ENCODE assay signal across 22 cellular contexts in the genomic region with DNA sequence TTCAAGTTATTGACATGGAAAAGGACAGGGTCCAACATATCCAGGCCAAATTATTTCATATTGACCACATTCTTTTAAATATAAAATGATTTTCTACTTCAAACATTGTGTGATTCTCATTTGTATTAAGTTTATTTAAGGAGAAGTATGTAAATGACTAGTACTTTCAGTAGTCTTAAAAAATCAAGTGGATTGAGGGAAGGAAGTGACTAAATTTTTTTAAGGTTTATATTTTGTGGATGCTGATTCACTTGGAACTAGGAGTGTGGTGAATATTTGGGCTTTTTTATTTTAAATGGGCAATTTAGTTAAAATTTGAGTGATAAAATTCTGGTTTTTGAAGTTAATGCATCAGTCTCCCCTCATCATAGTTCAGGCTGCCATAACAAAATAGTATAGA. TPM values are rescaled to one million over a fixed set of nuclear protein-coding genes. Genes with fewer than 3 reads are reported as not detected.
A peak's percentile ranks its signal among the peaks of the same experiment; 100 is the strongest.
DNase-seq lines count a peak whose midpoint lies in the region; ATAC-seq lines count a peak whose summit lies in the region.
"Had no signal": no experiment of that assay in that cellular context is flagged by ENCODE, and none has a peak within 500 bp of the region (broad histone marks: within the 10 kb centered on the region; RNA-seq: fewer than 3 reads in every experiment).

No MANE protein-coding gene starts in this region.

- ATAC-seq in central memory CD8-positive, alpha-beta T cell (replicated peaks; ENCODE audit: extremely low read depth, poor library complexity, severe bottlenecking), result no peak
- ATAC-seq in HG02981 (IDR thresholded peaks at IDR 0.05; ENCODE audit: unreplicated experiment) (no peak), GM21381 (IDR thresholded peaks at IDR 0.05; ENCODE audit: unreplicated experiment) (no peak), GM21423 (IDR thresholded peaks at IDR 0.05; ENCODE audit: unreplicated experiment) (no peak)
- ATAC-seq: left cardiac atrium had no signal

- no peak overlapping the region for H3K9ac ChIP-seq in trophoblast cell (ENCODE audit: low read length)

- H3K4me3 ChIP-seq in trophoblast cell (ENCODE audit: low read depth, low read length), result no peak overlapping the region
- H3K4me3 ChIP-seq: BLaER1 treated with 17β-estradiol and CSF1 and Interleukin-3, amounts not matched to agents 10 nM and 100 nM; esophagus squamous epithelium; prostate gland had no signal

- no peak overlapping the region for H2BK5ac ChIP-seq in trophoblast cell (ENCODE audit: low read depth, low read length, poor library complexity)

- H3K9me3 ChIP-seq in trophoblast cell (ENCODE audit: insufficient read depth, low read depth, low read length), result no peaks in the 10 kb centered on the region
- H3K9me3 ChIP-seq: esophagus squamous epithelium, prostate gland had no signal

- no peak overlapping the region for H3K4me3 Mint-ChIP-seq in activated CD4-positive, alpha-beta memory T cell treated with anti-CD3 and anti-CD28 coated beads for 36 hours
- H3K4me3 Mint-ChIP-seq in activated CD4-positive, alpha-beta memory T cell treated with anti-CD3 and anti-CD28 coated beads, Interleukin-2, amount 10 ng/mL, durations not matched to agents 7 days and 5 days, result no peak overlapping the region
- peak overlapping the region in 3 of 4 donors; percentile 4 to 71 (median 18) for H3K4me3 Mint-ChIP-seq in IgD-negative memory B cell
- peak overlapping the region; percentile 45 for H3K4me3 Mint-ChIP-seq in central memory CD8-positive, alpha-beta T cell
- H3K4me3 Mint-ChIP-seq: neural crest cell; T-helper 1 cell treated with Interleukin-12 subunit alpha and Interleukin-12 subunit beta and Interleukin-4 antibody, amounts not matched to agents 30 μg/mL and 1 μg/mL, for 36 hours had no signal

- no peak overlapping the region for H2AFZ ChIP-seq in trophoblast cell (ENCODE audit: insufficient read depth, low read length, poor library complexity)

- no peak overlapping the region for H3K23ac ChIP-seq in trophoblast cell (ENCODE audit: low read length)

- peak overlapping the region; percentile 42 for H3K27ac Mint-ChIP-seq in activated CD4-positive, alpha-beta memory T cell treated with anti-CD3 and anti-CD28 coated beads for 36 hours
- H3K27ac Mint-ChIP-seq in activated CD4-positive, alpha-beta memory T cell treated with anti-CD3 and anti-CD28 coated beads, Interleukin-2, amount 10 ng/mL, durations not matched to agents 7 days and 5 days, result no peak overlapping the region
- H3K27ac Mint-ChIP-seq in IgD-negative memory B cell, result peak overlapping the region in 1 of 3 donors; percentile 73
- H3K27ac Mint-ChIP-seq in central memory CD8-positive, alpha-beta T cell (ENCODE audit: low read depth), result peak overlapping the region; percentile 41
- H3K27ac Mint-ChIP-seq: T-helper 1 cell treated with Interleukin-12 subunit alpha and Interleukin-12 subunit beta and Interleukin-4 antibody, amounts not matched to agents 30 μg/mL and 1 μg/mL, for 36 hours had no signal

- H4K91ac ChIP-seq in trophoblast cell (ENCODE audit: low read depth, low read length), result no peak overlapping the region

- H3K36me3 ChIP-seq in trophoblast cell (ENCODE audit: control insufficient read depth in 1 of 2, insufficient read depth in 2 of 2, low read length in 2 of 2), result peaks cover 6 to 10% of the 10 kb centered on the region in 2 experiments
- H3K36me3 ChIP-seq: prostate gland had no signal

- H3K79me1 ChIP-seq in trophoblast cell (ENCODE audit: low read length), result no peaks in the 10 kb centered on the region

- peaks cover 37% of the 10 kb centered on the region for H3K79me2 ChIP-seq in trophoblast cell (ENCODE audit: control insufficient read depth, insufficient read depth, low read length, poor library complexity)

- intact Hi-C loops in activated CD4-positive, alpha-beta memory T cell treated with anti-CD3 and anti-CD28 coated beads for 36 hours (cut with micrococcal nuclease), result loop anchor here (1.0 kb wide), 1 partner anchor 9 kb away; no protein-coding TSS in a partner anchor

- H4K8ac ChIP-seq in trophoblast cell (ENCODE audit: low read depth, low read length), result no peak overlapping the region

- peaks cover 76% of the 10 kb centered on the region for H3K4me1 Mint-ChIP-seq in activated CD4-positive, alpha-beta memory T cell treated with anti-CD3 and anti-CD28 coated beads for 36 hours (ENCODE audit: low read depth)
- peaks cover 67% of the 10 kb centered on the region for H3K4me1 Mint-ChIP-seq in activated CD4-positive, alpha-beta memory T cell treated with anti-CD3 and anti-CD28 coated beads, Interleukin-2, amount 10 ng/mL, durations not matched to agents 7 days and 5 days
- peaks cover 54 to 60% (median 58%) of the 10 kb centered on the region in 3 donors for H3K4me1 Mint-ChIP-seq in IgD-negative memory B cell
- H3K4me1 Mint-ChIP-seq in central memory CD8-positive, alpha-beta T cell, result peaks cover 82% of the 10 kb centered on the region

- CTCF ChIA-PET in activated CD4-positive, alpha-beta memory T cell treated with anti-CD3 and anti-CD28 coated beads for 36 hours (lab: Charles Lee), result interaction anchor here (3.6 kb wide), 1 partner anchor 10 kb away, joined by 14 read pairs; a partner anchor contains a TSS
- CTCF ChIA-PET in activated CD4-positive, alpha-beta memory T cell treated with anti-CD3 and anti-CD28 coated beads, Interleukin-2, amount 10 ng/mL, durations not matched to agents 7 days and 5 days (lab: Charles Lee), result interaction anchor here (5.2 kb wide), 1 partner anchor 10 kb away, joined by 32 read pairs; a partner anchor contains a TSS

- peaks cover 0 to 2% of the 10 kb centered on the region in 2 experiments for H3K4me1 ChIP-seq in trophoblast cell (ENCODE audit: control insufficient read depth in 1 of 2, insufficient read depth in 2 of 2, low read length in 2 of 2)
- H3K4me1 ChIP-seq: prostate gland had no signal

- H3K14ac ChIP-seq in trophoblast cell (ENCODE audit: low read length), result no peak overlapping the region

- H3K27me3 ChIP-seq in trophoblast cell (ENCODE audit: insufficient read depth, low read length), result no peaks in the 10 kb centered on the region
- H3K27me3 ChIP-seq: BLaER1 treated with 17β-estradiol and CSF1 and Interleukin-3, amounts not matched to agents 10 nM and 100 nM; esophagus squamous epithelium had no signal

- peaks cover 31% of the 10 kb centered on the region for H3K36me3 Mint-ChIP-seq in activated CD4-positive, alpha-beta memory T cell treated with anti-CD3 and anti-CD28 coated beads for 36 hours
- peaks cover 58% of the 10 kb centered on the region for H3K36me3 Mint-ChIP-seq in activated CD4-positive, alpha-beta memory T cell treated with anti-CD3 and anti-CD28 coated beads, Interleukin-2, amount 10 ng/mL, durations not matched to agents 7 days and 5 days (ENCODE audit: low read depth)
- peaks cover 13% of the 10 kb centered on the region for H3K36me3 Mint-ChIP-seq in IgD-negative memory B cell
- peaks cover 22% of the 10 kb centered on the region for H3K36me3 Mint-ChIP-seq in central memory CD8-positive, alpha-beta T cell (ENCODE audit: insufficient read depth)

- no peak overlapping the region for H3K27ac ChIP-seq in trophoblast cell (ENCODE audit: low read depth, low read length)
- H3K27ac ChIP-seq: esophagus squamous epithelium, prostate gland, WERI-Rb-1 had no signal

- H3K27me3 Mint-ChIP-seq in activated CD4-positive, alpha-beta memory T cell treated with anti-CD3 and anti-CD28 coated beads for 36 hours, result no peaks in the 10 kb centered on the region
- H3K27me3 Mint-ChIP-seq in activated CD4-positive, alpha-beta memory T cell treated with anti-CD3 and anti-CD28 coated beads, Interleukin-2, amount 10 ng/mL, durations not matched to agents 7 days and 5 days, result no peaks in the 10 kb centered on the region
- H3K27me3 Mint-ChIP-seq in IgD-negative memory B cell, result no peaks in the 10 kb centered on the region
- H3K27me3 Mint-ChIP-seq in central memory CD8-positive, alpha-beta T cell, result no peaks in the 10 kb centered on the region

- no peaks in the 10 kb centered on the region for H3K9me3 Mint-ChIP-seq in activated CD4-positive, alpha-beta memory T cell treated with anti-CD3 and anti-CD28 coated beads for 36 hours
- H3K9me3 Mint-ChIP-seq in activated CD4-positive, alpha-beta memory T cell treated with anti-CD3 and anti-CD28 coated beads, Interleukin-2, amount 10 ng/mL, durations not matched to agents 7 days and 5 days, result no peaks in the 10 kb centered on the region
- no peaks in the 10 kb centered on the region for H3K9me3 Mint-ChIP-seq in IgD-negative memory B cell
- no peaks in the 10 kb centered on the region for H3K9me3 Mint-ChIP-seq in central memory CD8-positive, alpha-beta T cell
- H3K9me3 Mint-ChIP-seq: neural crest cell; T-helper 1 cell treated with Interleukin-12 subunit alpha and Interleukin-12 subunit beta and Interleukin-4 antibody, amounts not matched to agents 30 μg/mL and 1 μg/mL, for 36 hours had no signal

- H2BK12ac ChIP-seq in trophoblast cell (ENCODE audit: low read length), result no peak overlapping the region

- peak overlapping the region; percentile 86 for H3K4ac ChIP-seq in trophoblast cell (ENCODE audit: low read depth, low read length)

- POLR2A ChIA-PET in activated CD4-positive, alpha-beta memory T cell treated with anti-CD3 and anti-CD28 coated beads for 36 hours (lab: Charles Lee), result interaction anchor here (1.3 kb wide), 1 partner anchor 10 kb away, joined by 4 read pairs; a partner anchor contains a TSS
- POLR2A ChIA-PET in activated CD4-positive, alpha-beta memory T cell treated with anti-CD3 and anti-CD28 coated beads, Interleukin-2, amount 10 ng/mL, durations not matched to agents 7 days and 5 days (lab: Charles Lee), result interaction anchor here (1.0 to 2.6 kb wide), 2 partner anchors 10 kb away, joined by 3 to 24 read pairs; a partner anchor contains a TSS

- H2BK120ac ChIP-seq in trophoblast cell (ENCODE audit: insufficient read depth, low read length, poor library complexity), result no peak overlapping the region

- H3K4me2 ChIP-seq in trophoblast cell (ENCODE audit: low read length), result no peak overlapping the region

- DNase-seq in activated CD4-positive, alpha-beta memory T cell treated with anti-CD3 and anti-CD28 coated beads for 36 hours, result no peak
- no peak for DNase-seq in activated CD4-positive, alpha-beta memory T cell treated with anti-CD3 and anti-CD28 coated beads, Interleukin-2, amount 10 ng/mL, durations not matched to agents 7 days and 5 days
- no peak for DNase-seq in central memory CD8-positive, alpha-beta T cell (ENCODE audit: low spot score in 2 of 2)
- DNase-seq in trophoblast cell, result no peak
- DNase-seq: activated CD8-positive, alpha-beta memory T cell treated with anti-CD3 and anti-CD28 coated beads for 24 hours; amniotic stem cell; caudate nucleus; esophagus squamous epithelium; KBM-7; left cardiac atrium; mesendoderm; NCI-H69; SIG-M5; WERI-Rb-1 had no signal

- no peak overlapping the region for H4K12ac ChIP-seq in trophoblast cell (ENCODE audit: low read depth, low read length)

- no peak overlapping the region for H3K18ac ChIP-seq in trophoblast cell (ENCODE audit: low read length)

- no peak overlapping the region for H2AK5ac ChIP-seq in trophoblast cell (ENCODE audit: low read length)

RNA-seq across cellular contexts. Expression of a gene that starts 10.1 kb away (rescaled TPM):
- 100 to 1,000 TPM; 191 to 205 TPM for total RNA-seq in activated CD4-positive, alpha-beta memory T cell treated with anti-CD3 and anti-CD28 coated beads for 36 hours
- total RNA-seq in activated CD4-positive, alpha-beta memory T cell treated with anti-CD3 and anti-CD28 coated beads, Interleukin-2, amount 10 ng/mL, durations not matched to agents 7 days and 5 days, result 100 to 1,000 TPM; 188 to 202 TPM
- polyA plus RNA-seq in IgD-negative memory B cell, result 67.2 TPM
- polyA plus RNA-seq in trophoblast cell (2013), result 169 and 179 TPM in 2 replicates

Comparison
In these comparisons a context has a peak if more than half of its experiments do, and no peak if none do; other contexts are left out.
1. H3K4me3 Mint-ChIP-seq: peak in IgD-negative memory B cell (3 of 4) and central memory CD8-positive, alpha-beta T cell (single experiment); none in activated CD4-positive, alpha-beta memory T cell treated with anti-CD3 and anti-CD28 coated beads for 36 hours (single experiment) and activated CD4-positive, alpha-beta memory T cell treated with anti-CD3 and anti-CD28 coated beads, Interleukin-2, amount 10 ng/mL, durations not matched to agents 7 days and 5 days (single experiment).